27 cellular contexts compared by ENCODE assay signal in genomic region chr14:39014460-39014859, GRCh38.
"Had no signal": no experiment of that assay in that cellular context is flagged by ENCODE, and none has a peak within 500 bp of the region (broad histone marks: within the 10 kb centered on the region; RNA-seq: fewer than 3 reads in every experiment).

No MANE protein-coding gene starts in this region.

- H3K27ac ChIP-seq: coronary artery, dorsolateral prefrontal cortex, epithelial cell of prostate, esophagus muscularis mucosa, esophagus squamous epithelium, foreskin keratinocyte, gastrocnemius medialis, gastroesophageal sphincter, heart left ventricle, heart right ventricle had no signal

- H3K9me3 ChIP-seq: esophagus muscularis mucosa, esophagus squamous epithelium, gastrocnemius medialis, gastroesophageal sphincter, heart left ventricle had no signal

- H3K4me3 ChIP-seq: coronary artery, dorsolateral prefrontal cortex, esophagus muscularis mucosa, esophagus squamous epithelium, gastrocnemius medialis, gastroesophageal sphincter, heart left ventricle, heart right ventricle had no signal

- H3K27me3 ChIP-seq: dorsolateral prefrontal cortex, esophagus muscularis mucosa, esophagus squamous epithelium, foreskin keratinocyte, gastrocnemius medialis, gastroesophageal sphincter, heart left ventricle, heart right ventricle had no signal

- H3K36me3 ChIP-seq: esophagus muscularis mucosa, esophagus squamous epithelium, gastrocnemius medialis, gastroesophageal sphincter, heart left ventricle, heart right ventricle had no signal

- ATAC-seq: effector memory CD8-positive, alpha-beta T cell; esophagus mucosa; gastrocnemius medialis; gastroesophageal sphincter; heart left ventricle; heart right ventricle had no signal

- H3K4me1 ChIP-seq: esophagus muscularis mucosa, foreskin keratinocyte, gastrocnemius medialis, gastroesophageal sphincter had no signal

- DNase-seq: cortex of kidney; dermis blood vessel endothelial cell; dorsolateral prefrontal cortex; effector CD4-positive, alpha-beta T cell; effector CD8-positive, alpha-beta T cell; effector memory CD4-positive, alpha-beta T cell; effector memory CD8-positive, alpha-beta T cell; endodermal cell; erythroblast; esophagus squamous epithelium; foreskin fibroblast; foreskin keratinocyte; foreskin melanocyte; gastrocnemius medialis; glutamatergic neuron; head of caudate nucleus; heart left ventricle; heart right ventricle had no signal

- FAIRE-seq: colon, endometrium, endothelial cell of umbilical vein, frontal cortex had no signal
